Comparison of ENCODE assay signal across 8 cellular contexts in the genomic region with DNA sequence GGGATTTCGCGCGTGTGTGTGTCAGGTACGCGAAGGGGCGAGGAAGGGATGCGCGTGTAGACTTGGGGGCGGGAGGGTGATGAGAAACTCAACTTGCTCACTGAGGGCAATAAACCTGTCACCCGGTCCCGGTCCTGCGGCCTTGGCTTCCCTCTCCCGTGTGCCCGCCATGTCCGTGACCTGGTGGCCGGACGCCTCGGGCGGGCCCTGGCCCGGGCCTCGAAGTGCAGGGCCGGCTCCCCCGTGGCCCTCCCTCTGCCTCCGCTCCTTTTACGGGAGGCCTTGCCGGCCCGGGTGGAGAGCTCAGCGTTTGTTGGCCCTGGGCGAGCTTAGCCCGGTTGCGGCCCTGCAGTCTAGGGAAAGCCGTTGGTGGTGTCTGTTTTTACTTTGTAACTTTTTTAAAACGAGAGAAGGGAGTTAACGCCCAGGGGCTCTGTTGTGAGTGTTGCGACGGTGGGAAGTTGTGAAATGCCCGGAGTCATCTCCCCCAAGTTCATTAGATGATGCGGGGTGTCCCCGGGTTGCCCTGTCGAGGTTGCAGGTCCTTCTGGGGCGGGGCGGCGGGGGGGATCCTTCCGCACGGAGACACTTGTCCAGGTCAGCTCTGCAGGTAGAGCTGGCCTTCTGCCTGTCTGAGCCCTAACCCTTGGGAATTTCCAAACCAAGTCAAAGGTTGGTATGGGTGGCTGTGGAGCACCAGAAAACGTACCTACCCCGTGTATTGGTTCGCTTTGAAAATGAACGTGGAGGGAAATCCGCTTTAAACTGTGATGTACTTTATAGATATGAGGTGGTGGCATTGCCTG. TPM values are rescaled to one million over a fixed set of nuclear protein-coding genes. Genes with fewer than 3 reads are reported as not detected.
DNase-seq lines count a peak whose midpoint lies in the region; ATAC-seq and TF ChIP-seq lines count a peak whose summit lies in the region.

No MANE protein-coding gene starts in this region.

- H3F3A ChIP-seq in Loucy (ENCODE audit: low read depth), result no peaks in the 10 kb centered on the region

- no peak for TF ChIP-seq POLR2A in right lobe of liver (IDR thresholded peaks at IDR 0.05)

- H3K4me1 Mint-ChIP-seq in activated CD4-positive, alpha-beta T cell treated with anti-CD3 and anti-CD28 coated beads, Interleukin-2, amount 10 ng/mL, durations not matched to agents 24 days and 14 days, result peaks cover 34% of the 10 kb centered on the region
- peaks cover 30% of the 10 kb centered on the region for H3K4me1 Mint-ChIP-seq in dendritic cell treated with granulocyte-macrophage colony-stimulating factor and Interleukin-4, amounts not matched to agents 40 ng/mL and 50 ng/mL, for 4 days (ENCODE audit: low read depth)

- intact Hi-C loops in activated CD4-positive, alpha-beta T cell treated with anti-CD3 and anti-CD28 coated beads, Interleukin-2, amount 10 ng/mL, durations not matched to agents 24 days and 14 days (cut with micrococcal nuclease), result loop anchor here (1.0 to 5.0 kb wide), 6 partner anchors 51 to 606 kb away; partner anchors contain the start of genes LPIN2, METTL4, MYL12B and NDC80
- intact Hi-C loops in dendritic cell treated with granulocyte-macrophage colony-stimulating factor and Interleukin-4, amounts not matched to agents 40 ng/mL and 50 ng/mL, for 4 days (cut with micrococcal nuclease), result loop anchor here (5.0 kb wide), 3 partner anchors 49 to 591 kb away; partner anchors contain the start of genes LPIN2 and MYL12A
- intact Hi-C loops in right lobe of liver (cut with DNase I), result no loop called here

- TF ChIP-seq CTCF in DND-41 (IDR thresholded peaks at IDR 0.05; ENCODE audit: borderline replicate concordance, extremely low read depth, low read length, poor library complexity, severe bottlenecking) (no peak), Loucy (conservative IDR thresholded peaks at IDR 0.05; ENCODE audit: low read length) (no peak), right lobe of liver (IDR thresholded peaks at IDR 0.05) (no peak)

- H3K4me3 Mint-ChIP-seq in activated CD4-positive, alpha-beta T cell treated with anti-CD3 and anti-CD28 coated beads, Interleukin-2, amount 10 ng/mL, durations not matched to agents 24 days and 14 days, result peak overlapping the region; percentile 94
- peak overlapping the region; percentile 94 for H3K4me3 Mint-ChIP-seq in dendritic cell treated with granulocyte-macrophage colony-stimulating factor and Interleukin-4, amounts not matched to agents 40 ng/mL and 50 ng/mL, for 4 days

- H3K27ac ChIP-seq in DND-41 (ENCODE audit: low read length) (peak overlapping the region; percentile 89), right lobe of liver (peak overlapping the region; percentile 95 to 96 (median 95))

- H3K79me2 ChIP-seq in DND-41 (ENCODE audit: insufficient read depth, low read length), result peaks cover 59% of the 10 kb centered on the region
- peaks cover 55% of the 10 kb centered on the region for H3K79me2 ChIP-seq in Loucy (ENCODE audit: insufficient read depth, low read length)

- H3K9ac ChIP-seq in DND-41 (ENCODE audit: low read depth, low read length) (peak overlapping the region; percentile 97), Loucy (ENCODE audit: low read depth, low read length, poor library complexity, severe bottlenecking) (peak overlapping the region; percentile 96)

- peak overlapping the region; percentile 72 for H2AFZ ChIP-seq in DND-41 (ENCODE audit: low read depth, low read length)
- peak overlapping the region; percentile 80 for H2AFZ ChIP-seq in Loucy (ENCODE audit: low read length)

- ATAC-seq in DND-41 (ENCODE audit: insufficient read depth, low read depth) (peak; percentile 27), GM21737 (IDR thresholded peaks at IDR 0.05; ENCODE audit: unreplicated experiment) (peak; percentile 12), right lobe of liver (peak; percentile 45 to 65 (median 56))

- no peaks in the 10 kb centered on the region for H3K9me2 ChIP-seq in Loucy (replicated peaks; ENCODE audit: low read depth, low read length)

- DNase-seq in DND-41 (peak; percentile 46), right lobe of liver (peak; percentile 72 to 82 (median 75)), GDM1 (lab: John Stamatoyannopoulos, UW) (no peak)
- peak; percentile 81 for DNase-seq in activated CD4-positive, alpha-beta T cell treated with anti-CD3 and anti-CD28 coated beads, Interleukin-2, amount 10 ng/mL, durations not matched to agents 24 days and 14 days
- peak; percentile 17 to 24 for DNase-seq in stimulated activated CD8-positive, alpha-beta memory T cell treated with anti-CD3 and anti-CD28 coated beads, Interleukin-15, amount 100 ng/mL, for 48 hours (ENCODE audit: low read depth in 2 of 2)

- H3K27me3 ChIP-seq in DND-41 (ENCODE audit: insufficient read depth, low read length, poor library complexity) (no peaks in the 10 kb centered on the region), Loucy (ENCODE audit: insufficient read depth, low read length, poor library complexity, severe bottlenecking) (no peaks in the 10 kb centered on the region), right lobe of liver (no peaks in the 10 kb centered on the region)

- H4K20me1 ChIP-seq in DND-41 (ENCODE audit: insufficient read depth, low read length), result peaks cover 43% of the 10 kb centered on the region
- H4K20me1 ChIP-seq in Loucy (ENCODE audit: insufficient read depth, low read length, poor library complexity, severe bottlenecking), result peaks cover 53% of the 10 kb centered on the region

- H3K4me2 ChIP-seq in DND-41 (ENCODE audit: insufficient read depth, low read length), result peak overlapping the region; percentile 79
- H3K4me2 ChIP-seq in Loucy (ENCODE audit: low read depth, low read length, poor library complexity, severe bottlenecking), result peak overlapping the region; percentile 76

- peaks cover 4% of the 10 kb centered on the region for H3K9me3 Mint-ChIP-seq in activated CD4-positive, alpha-beta T cell treated with anti-CD3 and anti-CD28 coated beads, Interleukin-2, amount 10 ng/mL, durations not matched to agents 24 days and 14 days
- no peaks in the 10 kb centered on the region for H3K9me3 Mint-ChIP-seq in dendritic cell treated with granulocyte-macrophage colony-stimulating factor and Interleukin-4, amounts not matched to agents 40 ng/mL and 50 ng/mL, for 4 days

- H3K27ac Mint-ChIP-seq in activated CD4-positive, alpha-beta T cell treated with anti-CD3 and anti-CD28 coated beads, Interleukin-2, amount 10 ng/mL, durations not matched to agents 24 days and 14 days, result peak overlapping the region; percentile 98
- H3K27ac Mint-ChIP-seq in dendritic cell treated with granulocyte-macrophage colony-stimulating factor and Interleukin-4, amounts not matched to agents 40 ng/mL and 50 ng/mL, for 4 days, result peak overlapping the region; percentile 98

- no peaks in the 10 kb centered on the region for H3K27me3 Mint-ChIP-seq in activated CD4-positive, alpha-beta T cell treated with anti-CD3 and anti-CD28 coated beads, Interleukin-2, amount 10 ng/mL, durations not matched to agents 24 days and 14 days
- H3K27me3 Mint-ChIP-seq in dendritic cell treated with granulocyte-macrophage colony-stimulating factor and Interleukin-4, amounts not matched to agents 40 ng/mL and 50 ng/mL, for 4 days, result no peaks in the 10 kb centered on the region

- 1% methylated on average over 23 of the region's 50 CpGs for WGBS in right lobe of liver (ENCODE audit: insufficient coverage, low coverage, low lambda C conversion rate, missing lambda C conversion rate)

- H3K4me1 ChIP-seq in DND-41 (ENCODE audit: insufficient read depth, low read length) (peaks cover 33% of the 10 kb centered on the region), Loucy (ENCODE audit: insufficient read depth, low read length, poor library complexity, severe bottlenecking) (peaks cover 24% of the 10 kb centered on the region), right lobe of liver (peaks cover 0 to 19% (median 8%) of the 10 kb centered on the region in 4 donors)

- peaks cover 19% of the 10 kb centered on the region for H3K36me3 Mint-ChIP-seq in activated CD4-positive, alpha-beta T cell treated with anti-CD3 and anti-CD28 coated beads, Interleukin-2, amount 10 ng/mL, durations not matched to agents 24 days and 14 days (ENCODE audit: low read depth)
- H3K36me3 Mint-ChIP-seq in dendritic cell treated with granulocyte-macrophage colony-stimulating factor and Interleukin-4, amounts not matched to agents 40 ng/mL and 50 ng/mL, for 4 days (ENCODE audit: low read depth), result peaks cover 31% of the 10 kb centered on the region

- H3K36me3 ChIP-seq in DND-41 (ENCODE audit: insufficient read depth, low read length), result peaks cover 12% of the 10 kb centered on the region; the same call in 1 of the 2 replicates
- H3K36me3 ChIP-seq in Loucy (ENCODE audit: insufficient read depth, low read length), result no peaks in the 10 kb centered on the region
- H3K36me3 ChIP-seq in right lobe of liver, result no peaks in the 10 kb centered on the region

- no peaks in the 10 kb centered on the region for H3K9me3 ChIP-seq in DND-41 (ENCODE audit: insufficient read depth, low read length, severe bottlenecking)
- no peaks in the 10 kb centered on the region for H3K9me3 ChIP-seq in Loucy (ENCODE audit: insufficient read depth, low read depth, low read length)
- no peaks in the 10 kb centered on the region for H3K9me3 ChIP-seq in right lobe of liver

- peak overlapping the region; percentile 44 to 71 for H3K4me3 ChIP-seq in DND-41 (ENCODE audit: low read depth in 1 of 2, low read length in 2 of 2)
- peak overlapping the region; percentile 87 for H3K4me3 ChIP-seq in Loucy (ENCODE audit: low read length, poor library complexity, severe bottlenecking)
- H3K4me3 ChIP-seq in right lobe of liver, result peak overlapping the region; percentile 68 to 88 (median 73)

RNA-seq across cellular contexts. Expression of gene SMCHD1, which starts 0.9 kb away (rescaled TPM):
- 98.4 and 109 TPM in 2 replicates for total RNA-seq in activated CD4-positive, alpha-beta T cell treated with anti-CD3 and anti-CD28 coated beads, Interleukin-2, amount 10 ng/mL, durations not matched to agents 24 days and 14 days
- total RNA-seq in right lobe of liver, result 10 to 100 TPM; 13.9 to 31.0 (median 17.3) TPM

Comparison
In these comparisons a context has a peak if more than half of its experiments do, and no peak if none do; other contexts are left out.
1. intact Hi-C loops: an anchor here in activated CD4-positive, alpha-beta T cell treated with anti-CD3 and anti-CD28 coated beads, Interleukin-2, amount 10 ng/mL, durations not matched to agents 24 days and 14 days (1.0 to 5.0 kb wide) and dendritic cell treated with granulocyte-macrophage colony-stimulating factor and Interleukin-4, amounts not matched to agents 40 ng/mL and 50 ng/mL, for 4 days (5.0 kb wide); none called in right lobe of liver.